ENCODE assay signal across 1 cellular context in genomic region chr22:19629720-19630419, GRCh38.
TF ChIP-seq lines count a peak whose summit lies in the region.

No MANE protein-coding gene starts in this region.

TF ChIP-seq in IMR-90, 13 proteins besides CTCF, POLR2A, EP300 and RAD21:
- TF ChIP-seq MAZ (IDR thresholded peaks at IDR 0.05; ENCODE audit: borderline replicate concordance, low read depth, low read length) (peak; percentile 72; the same call in 1 of the 2 replicates), FOS (IDR thresholded peaks at IDR 0.05; ENCODE audit: low read depth, low read length) (no peak), CEBPB (IDR thresholded peaks at IDR 0.05; ENCODE audit: low read depth, low read length) (0 out of 2 replicates have a peak, but pooled peaks have one; percentile 24), SMC3 (IDR thresholded peaks at IDR 0.05; ENCODE audit: low read depth, low read length) (peak; percentile 91)
